23 cellular contexts compared by ENCODE assay signal in genomic region chr2:124699001-124699565, GRCh38.
"Had no signal": no experiment of that assay in that cellular context is flagged by ENCODE, and none has a peak within 500 bp of the region (broad histone marks: within the 10 kb centered on the region; RNA-seq: fewer than 3 reads in every experiment).

No MANE protein-coding gene starts in this region.

- H3K27me3 Mint-ChIP-seq: activated CD4-positive, alpha-beta memory T cell treated with anti-CD3 and anti-CD28 coated beads for 36 hours; activated CD4-positive, alpha-beta T cell treated with anti-CD3 and anti-CD28 coated beads, Interleukin-2, amount 10 ng/mL, durations not matched to agents 24 days and 14 days; activated naive CD4-positive, alpha-beta T cell treated with anti-CD3 and anti-CD28 coated beads, Interleukin-2, amount 10 ng/mL, durations not matched to agents 7 days and 5 days; activated naive CD8-positive, alpha-beta T cell treated with anti-CD3 and anti-CD28 coated beads, Interleukin-2, amount 10 ng/mL, durations not matched to agents 7 days and 5 days; activated T-cell treated with anti-CD3 and anti-CD28 coated beads, Interleukin-2, amount 50 U/mL, for 24 hours; type B pancreatic cell had no signal

- H3K27me3 ChIP-seq: testis, uterus had no signal

- H3K9me3 Mint-ChIP-seq: nephron had no signal

- H3K27ac ChIP-seq: testis, uterus, VCaP had no signal

- DNase-seq: activated CD4-positive, alpha-beta memory T cell treated with anti-CD3 and anti-CD28 coated beads for 36 hours; activated CD4-positive, alpha-beta T cell treated with anti-CD3 and anti-CD28 coated beads, Interleukin-2, amount 10 ng/mL, durations not matched to agents 24 days and 14 days; activated CD8-positive, alpha-beta memory T cell treated with anti-CD3 and anti-CD28 coated beads, Interleukin-2, amount 50 U/mL, for 4 hours; activated gamma-delta T cell; activated naive CD4-positive, alpha-beta T cell treated with anti-CD3 and anti-CD28 coated beads, Interleukin-2, amount 10 ng/mL, durations not matched to agents 7 days and 5 days; activated naive CD8-positive, alpha-beta T cell treated with anti-CD3 and anti-CD28 coated beads, Interleukin-2, amount 10 ng/mL, durations not matched to agents 7 days and 5 days; activated T-cell treated with anti-CD3 and anti-CD28 coated beads, Interleukin-2, amount 50 U/mL, for 24 hours; amygdala; caudate nucleus; cortex of kidney; foreskin fibroblast; head of caudate nucleus; hippocampal formation; left colon; mammary epithelial cell; posterior cingulate gyrus; right cardiac atrium; stimulated activated naive CD4-positive, alpha-beta T cell; testis; uterus had no signal

- H3K4me1 Mint-ChIP-seq: activated CD4-positive, alpha-beta T cell treated with anti-CD3 and anti-CD28 coated beads, Interleukin-2, amount 10 ng/mL, durations not matched to agents 24 days and 14 days; activated naive CD4-positive, alpha-beta T cell treated with anti-CD3 and anti-CD28 coated beads, Interleukin-2, amount 10 ng/mL, durations not matched to agents 7 days and 5 days; activated naive CD8-positive, alpha-beta T cell treated with anti-CD3 and anti-CD28 coated beads, Interleukin-2, amount 10 ng/mL, durations not matched to agents 7 days and 5 days had no signal

- H3K4me1 ChIP-seq: testis, uterus had no signal

- H3K4me3 Mint-ChIP-seq: activated CD4-positive, alpha-beta memory T cell treated with anti-CD3 and anti-CD28 coated beads for 36 hours; activated CD4-positive, alpha-beta T cell treated with anti-CD3 and anti-CD28 coated beads, Interleukin-2, amount 10 ng/mL, durations not matched to agents 24 days and 14 days; activated naive CD4-positive, alpha-beta T cell treated with anti-CD3 and anti-CD28 coated beads, Interleukin-2, amount 10 ng/mL, durations not matched to agents 7 days and 5 days; activated naive CD8-positive, alpha-beta T cell treated with anti-CD3 and anti-CD28 coated beads, Interleukin-2, amount 10 ng/mL, durations not matched to agents 7 days and 5 days; activated T-cell treated with anti-CD3 and anti-CD28 coated beads, Interleukin-2, amount 50 U/mL, for 24 hours; nephron; type B pancreatic cell had no signal

- H3K9me3 ChIP-seq: testis, uterus had no signal

- H3K27ac Mint-ChIP-seq: activated CD4-positive, alpha-beta memory T cell treated with anti-CD3 and anti-CD28 coated beads for 36 hours; activated CD4-positive, alpha-beta T cell treated with anti-CD3 and anti-CD28 coated beads, Interleukin-2, amount 10 ng/mL, durations not matched to agents 24 days and 14 days; activated naive CD4-positive, alpha-beta T cell treated with anti-CD3 and anti-CD28 coated beads, Interleukin-2, amount 10 ng/mL, durations not matched to agents 7 days and 5 days; activated naive CD8-positive, alpha-beta T cell treated with anti-CD3 and anti-CD28 coated beads, Interleukin-2, amount 10 ng/mL, durations not matched to agents 7 days and 5 days; activated T-cell treated with anti-CD3 and anti-CD28 coated beads, Interleukin-2, amount 50 U/mL, for 24 hours; nephron; type B pancreatic cell had no signal

- H3K36me3 Mint-ChIP-seq: activated CD4-positive, alpha-beta memory T cell treated with anti-CD3 and anti-CD28 coated beads for 36 hours; activated naive CD4-positive, alpha-beta T cell treated with anti-CD3 and anti-CD28 coated beads, Interleukin-2, amount 10 ng/mL, durations not matched to agents 7 days and 5 days; activated naive CD8-positive, alpha-beta T cell treated with anti-CD3 and anti-CD28 coated beads, Interleukin-2, amount 10 ng/mL, durations not matched to agents 7 days and 5 days; type B pancreatic cell had no signal
